20 cellular contexts compared by ENCODE assay signal in the genomic region with DNA sequence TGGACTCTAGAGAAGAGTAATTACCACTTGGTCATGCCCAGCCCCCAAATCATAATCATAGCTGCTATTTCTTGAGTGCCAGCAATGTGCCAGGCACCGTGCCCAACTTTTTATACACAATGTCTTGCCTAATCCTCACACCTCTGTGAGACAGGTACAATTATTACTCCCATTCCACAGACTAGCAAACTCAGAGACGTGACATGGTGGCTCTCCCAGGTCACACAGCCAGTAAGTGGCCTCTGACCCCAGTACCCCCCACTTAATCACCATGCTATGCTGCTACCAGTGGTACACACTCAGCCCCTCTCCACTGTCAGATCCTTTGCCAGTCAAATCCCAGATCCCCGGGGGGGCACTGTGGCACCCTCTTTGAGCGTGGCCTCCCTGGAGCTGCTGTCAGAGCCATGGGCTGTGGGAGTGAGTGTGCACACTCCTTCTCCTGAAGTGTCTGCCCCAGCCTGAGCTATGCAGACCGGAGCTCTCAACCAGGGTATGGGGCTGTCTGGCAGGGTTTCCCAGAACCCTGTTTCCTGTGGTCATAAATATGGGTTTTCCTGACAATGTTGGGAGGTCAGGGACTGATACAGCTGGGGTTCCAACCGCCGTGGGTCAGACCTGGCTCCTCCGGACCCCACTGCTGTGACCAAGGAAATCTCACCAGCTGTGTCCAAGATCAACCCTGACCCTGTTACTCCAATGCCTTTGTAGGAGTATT. TPM values are rescaled to one million over a fixed set of nuclear protein-coding genes. Genes with fewer than 3 reads are reported as not detected.
A peak's percentile ranks its signal among the peaks of the same experiment; 100 is the strongest.
DNase-seq lines count a peak whose midpoint lies in the region; ATAC-seq, FAIRE-seq and TF ChIP-seq lines count a peak whose summit lies in the region.
"Had no signal": no experiment of that assay in that cellular context is flagged by ENCODE, and none has a peak within 500 bp of the region (broad histone marks: within the 10 kb centered on the region; RNA-seq: fewer than 3 reads in every experiment).

No MANE protein-coding gene starts in this region.

- H3K4me2 ChIP-seq in neural progenitor cell = no peak overlapping the region

- no peaks in the 10 kb centered on the region for H3K27me3 Mint-ChIP-seq in endodermal cell (ENCODE audit: insufficient read depth)
- H3K27me3 Mint-ChIP-seq in neural progenitor cell (ENCODE audit: insufficient read depth, low read depth) = peaks cover 18% of the 10 kb centered on the region

- H3K9me3 Mint-ChIP-seq in endodermal cell = no peaks in the 10 kb centered on the region
- peaks cover 3% of the 10 kb centered on the region for H3K9me3 Mint-ChIP-seq in neural progenitor cell
- H3K9me3 Mint-ChIP-seq: CD4-positive, alpha-beta T cell had no signal

- no peaks in the 10 kb centered on the region for H3K36me3 ChIP-seq in endodermal cell (ENCODE audit: control insufficient read depth, insufficient read depth, low read length)
- H3K36me3 ChIP-seq in right atrium auricular region = no peaks in the 10 kb centered on the region
- no peaks in the 10 kb centered on the region for H3K36me3 ChIP-seq in neural progenitor cell
- no peaks in the 10 kb centered on the region for H3K36me3 ChIP-seq in adrenal gland (replicated peaks in 1 of 2)
- H3K36me3 ChIP-seq: SJCRH30 had no signal

- no peak overlapping the region for H3K27ac Mint-ChIP-seq in endodermal cell
- H3K27ac Mint-ChIP-seq in neural progenitor cell = peak overlapping the region; percentile 25
- H3K27ac Mint-ChIP-seq: CD4-positive, alpha-beta T cell had no signal

- DNase-seq in HTR-8/SVneo (ENCODE audit: insufficient read length, low spot score) = no peak
- no peak for DNase-seq in endodermal cell
- DNase-seq in right atrium auricular region (ENCODE audit: low spot score) = no peak
- DNase-seq in neural progenitor cell (ENCODE audit: low spot score) = no peak
- no peak for DNase-seq in DMS79 treated with DMSO at 0.1 percent for 48 hours (lab: John Stamatoyannopoulos, UW)
- no peak for DNase-seq in adrenal gland
- DNase-seq: ACHN; AML-193; CD4-positive, alpha-beta T cell; KBM-7; NCI-H1417 treated with DMSO at 0.1 percent for 48 hours; NCI-H1930; NCI-H2171 treated with DMSO at 0.1 percent for 48 hours; NCI-H446 treated with DMSO at 0.1 percent for 48 hours; NCI-H748 treated with DMSO at 0.1 percent for 48 hours; RPMI8226; SJCRH30 had no signal

- no peak for TF ChIP-seq CTCF in endodermal cell (conservative IDR thresholded peaks at IDR 0.05)
- TF ChIP-seq CTCF in right atrium auricular region (IDR thresholded peaks at IDR 0.05) = no peak
- no peak for TF ChIP-seq CTCF in neural progenitor cell (IDR thresholded peaks at IDR 0.05)
- no peak for TF ChIP-seq CTCF in adrenal gland (IDR thresholded peaks at IDR 0.05)

- H3K9me3 ChIP-seq in endodermal cell (ENCODE audit: control insufficient read depth, low read length) (no peaks in the 10 kb centered on the region), right atrium auricular region (no peaks in the 10 kb centered on the region), neural progenitor cell (ENCODE audit: low read depth) (no peaks in the 10 kb centered on the region), adrenal gland (replicated peaks in 1 of 3) (no peaks in the 10 kb centered on the region)
- H3K9me3 ChIP-seq: SJCRH30 had no signal

- H3K27ac ChIP-seq in endodermal cell (ENCODE audit: low read depth, low read length) (peak overlapping the region; percentile 6), right atrium auricular region (peak overlapping the region; percentile 32 to 61), neural progenitor cell (no peak overlapping the region), adrenal gland (no peak overlapping the region)
- H3K27ac ChIP-seq: SJCRH30 had no signal

- intact Hi-C loops in adrenal gland (cut with DNase I) = no loop called here

- no peaks in the 10 kb centered on the region for H3K36me3 Mint-ChIP-seq in endodermal cell (ENCODE audit: low read depth)
- no peaks in the 10 kb centered on the region for H3K36me3 Mint-ChIP-seq in neural progenitor cell

- H3K4me1 ChIP-seq in endodermal cell (ENCODE audit: control insufficient read depth, insufficient read depth, low read length) (no peaks in the 10 kb centered on the region), right atrium auricular region (peaks cover 0 to 30% of the 10 kb centered on the region in 2 donors), neural progenitor cell (peaks cover 28% of the 10 kb centered on the region), adrenal gland (replicated peaks in 1 of 2) (no peaks in the 10 kb centered on the region)

- WGBS in endodermal cell (ENCODE audit: insufficient coverage in 1 of 2, insufficient read length in 1 of 2), 2 experiments = 94 to 100% methylated on average over 1 to 8 of the region's 8 CpGs
- WGBS in adrenal gland, 4 donors = 65 to 79% (median 73%) methylated on average over 5 to 8 of the region's 8 CpGs

- H3K27me3 ChIP-seq in endodermal cell (ENCODE audit: control insufficient read depth, insufficient read depth, low read length, poor library complexity, severe bottlenecking) = no peaks in the 10 kb centered on the region
- no peaks in the 10 kb centered on the region for H3K27me3 ChIP-seq in right atrium auricular region
- no peaks in the 10 kb centered on the region for H3K27me3 ChIP-seq in neural progenitor cell
- no peaks in the 10 kb centered on the region for H3K27me3 ChIP-seq in adrenal gland
- H3K27me3 ChIP-seq: SJCRH30 had no signal

- H3K4me1 Mint-ChIP-seq in endodermal cell = no peaks in the 10 kb centered on the region
- peaks cover 39% of the 10 kb centered on the region for H3K4me1 Mint-ChIP-seq in neural progenitor cell

- TF ChIP-seq POLR2A in adrenal gland (IDR thresholded peaks at IDR 0.05) = no peak

- no peak overlapping the region for H3K4me3 ChIP-seq in endodermal cell (ENCODE audit: low read length)
- H3K4me3 ChIP-seq in right atrium auricular region = no peak overlapping the region
- no peak overlapping the region for H3K4me3 ChIP-seq in neural progenitor cell
- H3K4me3 ChIP-seq in adrenal gland = no peak overlapping the region
- H3K4me3 ChIP-seq: SJCRH30 had no signal

- H2AFZ ChIP-seq in neural progenitor cell (replicated peaks) = no peak overlapping the region

- H3K9ac ChIP-seq in endodermal cell (ENCODE audit: extremely low read depth, low read length, poor library complexity, severe bottlenecking) (no peak overlapping the region), neural progenitor cell (no peak overlapping the region)

- FAIRE-seq in HTR-8/SVneo (lab: Jason Lieb, UNC) = peak; percentile 9
- FAIRE-seq: GM19239 had no signal

- no peaks in the 10 kb centered on the region for H4K20me1 ChIP-seq in neural progenitor cell (ENCODE audit: low read depth)

- no peak overlapping the region for H3K4me3 Mint-ChIP-seq in endodermal cell
- no peak overlapping the region for H3K4me3 Mint-ChIP-seq in neural progenitor cell
- H3K4me3 Mint-ChIP-seq: CD4-positive, alpha-beta T cell had no signal

- no peak for ATAC-seq in HG03520 (IDR thresholded peaks at IDR 0.05; ENCODE audit: unreplicated experiment)
- ATAC-seq in GM21390 (IDR thresholded peaks at IDR 0.05; ENCODE audit: unreplicated experiment) = no peak

- no peaks in the 10 kb centered on the region for H3F3A ChIP-seq in neural progenitor cell (ENCODE audit: low read depth)

- no peaks in the 10 kb centered on the region for H3K79me2 ChIP-seq in neural progenitor cell (ENCODE audit: low read depth)

RNA-seq across cellular contexts. Expression of gene LACTBL1, which starts 51.8 kb away (rescaled TPM):
- total RNA-seq in endodermal cell (not detected), right atrium auricular region (not detected), neural progenitor cell (ENCODE audit: low replicate concordance) (0.12 TPM in 1 of 2 replicates, not detected in the other), adrenal gland (not detected)
- not detected for polyA plus RNA-seq in endodermal cell (2013, experiment 1 of 2)
- not detected for polyA plus RNA-seq in endodermal cell (2013, experiment 2 of 2)
- not detected for polyA plus RNA-seq in adrenal gland
- total RNA-seq: CD4-positive, alpha-beta T cell had no signal

Comparison
In these comparisons a context has a peak if more than half of its experiments do, and no peak if none do; other contexts are left out.
1. H3K27ac ChIP-seq: peak in endodermal cell (single experiment) and right atrium auricular region (2 of 2); none in neural progenitor cell (single experiment) and adrenal gland (0 of 5).